21 cellular contexts compared by ENCODE assay signal in genomic region chr12:123996581-123996980, GRCh38. TPM values are rescaled to one million over a fixed set of nuclear protein-coding genes. Genes with fewer than 3 reads are reported as not detected.
DNase-seq lines count a peak whose midpoint lies in the region; ATAC-seq, FAIRE-seq and TF ChIP-seq lines count a peak whose summit lies in the region.
"Had no signal": no experiment of that assay in that cellular context is flagged by ENCODE, and none has a peak within 500 bp of the region (broad histone marks: within the 10 kb centered on the region; RNA-seq: fewer than 3 reads in every experiment).

No MANE protein-coding gene starts in this region.

- H3K4me3 ChIP-seq in pancreas (no peak overlapping the region), prostate gland (no peak overlapping the region)
- H3K4me3 ChIP-seq: GM12878, tibial nerve had no signal

- no peaks in the 10 kb centered on the region for H3K27me3 ChIP-seq in pancreas
- no peaks in the 10 kb centered on the region for H3K27me3 ChIP-seq in prostate gland (replicated peaks; ENCODE audit: insufficient read depth)
- H3K27me3 ChIP-seq: tibial nerve had no signal

- no peak for ATAC-seq in pancreas
- ATAC-seq: activated CD4-positive, alpha-beta T cell treated with anti-CD3 and anti-CD28 coated beads for 36 hours; GM12878; left ventricle myocardium superior; Panc1 had no signal

- DNase-seq in C1 segment of cervical spinal cord (lab: John Stamatoyannopoulos, UW), result peak in 8 of 14 donors; percentile 44 to 69 (median 56)
- peak; percentile 31 for DNase-seq in iPS-NIHi11 (ENCODE audit: low spot score)
- DNase-seq in occipital lobe (lab: John Stamatoyannopoulos, UW), result peak; percentile 22
- DNase-seq in pancreas, result no peak
- no peak for DNase-seq in ureter (ENCODE audit: low spot score)
- DNase-seq in NCI-H2196 (lab: John Stamatoyannopoulos, UW; ENCODE audit: unreplicated experiment), result no peak
- no peak for DNase-seq in prostate gland (ENCODE audit: low spot score)
- DNase-seq: activated CD4-positive, alpha-beta T cell treated with anti-CD3 and anti-CD28 coated beads for 36 hours; activated gamma-delta T cell treated with Interleukin-2 at 50 U/mL for 16 hours; amniotic stem cell; DMS153; GF-D8; left ventricle myocardium superior; stimulated activated CD4-positive, alpha-beta T cell treated with anti-CD3 and anti-CD28 coated beads, Interleukin-12 subunit alpha, Interleukin-12 subunit beta, amount 100 ng/mL, for 4 hours had no signal

- H3K27ac ChIP-seq in angular gyrus (ENCODE audit: low read depth, low read length) (peak overlapping the region; percentile 31), pancreas (no peak overlapping the region), prostate gland (no peak overlapping the region)
- H3K27ac ChIP-seq: C4-2B had no signal

- no peak for FAIRE-seq in pancreas (lab: Jason Lieb, UNC)
- FAIRE-seq: endometrium, GM12878, HTR-8/SVneo had no signal

- TF ChIP-seq POLR2A in prostate gland (IDR thresholded peaks at IDR 0.05), result no peak

- H3K9me3 ChIP-seq in pancreas (no peaks in the 10 kb centered on the region), prostate gland (no peaks in the 10 kb centered on the region)
- H3K9me3 ChIP-seq: tibial nerve had no signal

- intact Hi-C loops in pancreas (cut with DNase I) (no loop called here), prostate gland (cut with DNase I) (no loop called here)

- no peak for TF ChIP-seq CTCF in pancreas (IDR thresholded peaks at IDR 0.05)
- TF ChIP-seq CTCF in prostate gland (IDR thresholded peaks at IDR 0.05), result no peak

- WGBS in pancreas, 2 donors, result 80 to 83% methylated on average over 6 of the region's 6 CpGs
- WGBS in prostate gland, result 78% methylated on average over 6 of the region's 6 CpGs

- peaks cover 0 to 5% (median 0%) of the 10 kb centered on the region in 3 donors for H3K36me3 ChIP-seq in pancreas
- H3K36me3 ChIP-seq in prostate gland, result no peaks in the 10 kb centered on the region

- peaks cover 0 to 31% (median 6%) of the 10 kb centered on the region in 3 donors for H3K4me1 ChIP-seq in pancreas
- no peaks in the 10 kb centered on the region for H3K4me1 ChIP-seq in prostate gland (replicated peaks)

RNA-seq across cellular contexts. Expression of gene ZNF664, which starts 23.6 kb away (rescaled TPM):
- total RNA-seq in occipital lobe, result 67.5 TPM
- 10 to 100 TPM; 45.4 to 72.7 (median 57.6) TPM for total RNA-seq in pancreas
- polyA plus RNA-seq in pancreas, result 10 to 100 TPM; 23.0 to 36.5 TPM
- 90.5 TPM for total RNA-seq in ureter
- total RNA-seq in prostate gland, result 10 to 100 TPM; 59.4 to 70.5 TPM

RNA-seq across cellular contexts. Expression of gene CCDC92, which starts 23.9 kb away (rescaled TPM):
- total RNA-seq in occipital lobe, result 15.0 TPM
- 10 to 100 TPM in 5 of 6 donors, 1 to 10 TPM in 1; 9.2 to 18.3 (median 11.3) TPM for total RNA-seq in pancreas
- polyA plus RNA-seq in pancreas, result 10 to 100 TPM; 25.6 to 29.4 TPM
- 31.9 TPM for total RNA-seq in ureter
- 10 to 100 TPM; 22.4 to 42.9 TPM for total RNA-seq in prostate gland

Comparison
In these comparisons a context has a peak if more than half of its experiments do, and no peak if none do; other contexts are left out.
1. DNase-seq: peak in C1 segment of cervical spinal cord (8 of 14), iPS-NIHi11 (single experiment) and occipital lobe (single experiment); none in pancreas (0 of 6), ureter (single experiment), NCI-H2196 (single experiment) and prostate gland (single experiment).